In genomic region chr5:55897905-55898304, GRCh38 we compare ENCODE assay signal across 11 cellular contexts. TPM values are rescaled to one million over a fixed set of nuclear protein-coding genes. Genes with fewer than 3 reads are reported as not detected.
DNase-seq lines count a peak whose midpoint lies in the region; ATAC-seq, FAIRE-seq and TF ChIP-seq lines count a peak whose summit lies in the region.
"Had no signal": no experiment of that assay in that cellular context is flagged by ENCODE, and none has a peak within 500 bp of the region (broad histone marks: within the 10 kb centered on the region; RNA-seq: fewer than 3 reads in every experiment).

No MANE protein-coding gene starts in this region.

- CTCF ChIA-PET in A673 (lab: Charles Lee): no interaction called here

- no peaks in the 10 kb centered on the region for H3K27me3 Mint-ChIP-seq in astrocyte (ENCODE audit: low read depth, unreplicated experiment)
- no peaks in the 10 kb centered on the region for H3K27me3 Mint-ChIP-seq in activated T-helper 1 cell treated with anti-CD3 and anti-CD28 coated beads, Interleukin-12 subunit alpha, Interleukin-12 subunit beta, Interleukin-2, Interleukin-4 antibody, amounts not matched to agents 30 ng/mL and 10 ng/mL and 1 ng/mL, durations not matched to agents 14 hours and 24 hours and 36 hours (ENCODE audit: insufficient read depth)

- intact Hi-C loops in A673 (cut with micrococcal nuclease; ENCODE audit: unreplicated experiment): no loop called here
- intact Hi-C loops in activated T-helper 1 cell treated with anti-CD3 and anti-CD28 coated beads, Interleukin-12 subunit alpha, Interleukin-12 subunit beta, Interleukin-2, Interleukin-4 antibody, amounts not matched to agents 30 ng/mL and 10 ng/mL and 1 ng/mL, durations not matched to agents 14 hours and 24 hours and 36 hours (cut with micrococcal nuclease): no loop called here

- H3K36me3 ChIP-seq in A673 (ENCODE audit: insufficient read depth, low read length, poor library complexity, severe bottlenecking) (no peaks in the 10 kb centered on the region), astrocyte (ENCODE audit: insufficient read depth, low read length) (no peaks in the 10 kb centered on the region), iPS-15b (ENCODE audit: control insufficient read depth, insufficient read depth, low read length) (peaks cover under 1% of the 10 kb centered on the region)

- H2AFZ ChIP-seq in astrocyte (ENCODE audit: low read depth, low read length): peak overlapping the region; percentile 56

- peak overlapping the region; percentile 64 for H3K27ac Mint-ChIP-seq in astrocyte (ENCODE audit: unreplicated experiment)
- no peak overlapping the region for H3K27ac Mint-ChIP-seq in activated T-helper 1 cell treated with anti-CD3 and anti-CD28 coated beads, Interleukin-12 subunit alpha, Interleukin-12 subunit beta, Interleukin-2, Interleukin-4 antibody, amounts not matched to agents 30 ng/mL and 10 ng/mL and 1 ng/mL, durations not matched to agents 14 hours and 24 hours and 36 hours
- H3K27ac Mint-ChIP-seq: activated naive CD8-positive, alpha-beta T cell treated with anti-CD3 and anti-CD28 coated beads, Interleukin-2, amount 10 ng/mL, durations not matched to agents 7 days and 5 days had no signal

- no peaks in the 10 kb centered on the region for H3K79me2 ChIP-seq in astrocyte (ENCODE audit: insufficient read depth, low read length)

- no peak for ATAC-seq in HG02852 (IDR thresholded peaks at IDR 0.05; ENCODE audit: unreplicated experiment)

- H3K9me3 ChIP-seq in A673 (ENCODE audit: low read depth, low read length, poor library complexity, severe bottlenecking) (no peaks in the 10 kb centered on the region), astrocyte (ENCODE audit: insufficient read depth, low read depth, low read length) (no peaks in the 10 kb centered on the region), iPS-15b (ENCODE audit: control insufficient read depth, insufficient read depth, low read length) (no peaks in the 10 kb centered on the region)
- H3K9me3 ChIP-seq: Caco-2 had no signal

- H3K9ac ChIP-seq in astrocyte (ENCODE audit: low read length) (peak overlapping the region; percentile 48), iPS-15b (ENCODE audit: low read depth, low read length) (no peak overlapping the region)

- no peak overlapping the region for H3K4me3 Mint-ChIP-seq in astrocyte (ENCODE audit: unreplicated experiment)
- H3K4me3 Mint-ChIP-seq in activated T-helper 1 cell treated with anti-CD3 and anti-CD28 coated beads, Interleukin-12 subunit alpha, Interleukin-12 subunit beta, Interleukin-2, Interleukin-4 antibody, amounts not matched to agents 30 ng/mL and 10 ng/mL and 1 ng/mL, durations not matched to agents 14 hours and 24 hours and 36 hours: no peak overlapping the region

- no peaks in the 10 kb centered on the region for H4K20me1 ChIP-seq in astrocyte (ENCODE audit: insufficient read depth, low read length)

- H3K9me3 Mint-ChIP-seq in astrocyte (ENCODE audit: unreplicated experiment): no peaks in the 10 kb centered on the region
- H3K9me3 Mint-ChIP-seq in activated T-helper 1 cell treated with anti-CD3 and anti-CD28 coated beads, Interleukin-12 subunit alpha, Interleukin-12 subunit beta, Interleukin-2, Interleukin-4 antibody, amounts not matched to agents 30 ng/mL and 10 ng/mL and 1 ng/mL, durations not matched to agents 14 hours and 24 hours and 36 hours: no peaks in the 10 kb centered on the region

- H3K27ac ChIP-seq in A673 (ENCODE audit: low read depth, low read length, poor library complexity, severe bottlenecking): no peak overlapping the region
- H3K27ac ChIP-seq in astrocyte (ENCODE audit: low read depth, low read length): peak overlapping the region; percentile 58

- FAIRE-seq in astrocyte (lab: Jason Lieb, UNC): no peak

- H3K4me3 ChIP-seq in A673 (ENCODE audit: low read depth, low read length, poor library complexity, severe bottlenecking) (no peak overlapping the region), astrocyte (ENCODE audit: insufficient read depth, low read depth, low read length) (peak overlapping the region; percentile 11), iPS-15b (ENCODE audit: low read depth, low read length) (peak overlapping the region; percentile 30)

- H3K27me3 ChIP-seq in A673 (replicated peaks; ENCODE audit: insufficient read depth, low read depth, low read length, poor library complexity) (no peaks in the 10 kb centered on the region), astrocyte (ENCODE audit: insufficient read depth, low read length) (no peaks in the 10 kb centered on the region), iPS-15b (ENCODE audit: control insufficient read depth, insufficient read depth, low read length) (no peaks in the 10 kb centered on the region)

- peak; percentile 72 for DNase-seq in A673 (ENCODE audit: low spot score)
- DNase-seq in GOT3 (lab: John Stamatoyannopoulos, UW): peak; percentile 49
- peak; percentile 95 for DNase-seq in astrocyte (ENCODE audit: low read depth)
- DNase-seq in activated T-helper 1 cell treated with anti-CD3 and anti-CD28 coated beads, Interleukin-12 subunit alpha, Interleukin-12 subunit beta, Interleukin-2, Interleukin-4 antibody, amounts not matched to agents 30 ng/mL and 10 ng/mL and 1 ng/mL, durations not matched to agents 14 hours and 24 hours and 36 hours (ENCODE audit: low spot score): no peak
- DNase-seq in 8988T: no peak
- no peak for DNase-seq in NCI-H128 (lab: John Stamatoyannopoulos, UW; ENCODE audit: unreplicated experiment)
- DNase-seq: activated naive CD8-positive, alpha-beta T cell treated with anti-CD3 and anti-CD28 coated beads, Interleukin-2, amount 10 ng/mL, durations not matched to agents 7 days and 5 days; Caco-2; hippocampal formation had no signal

- no peak for TF ChIP-seq CTCF in A673 (conservative IDR thresholded peaks at IDR 0.05; ENCODE audit: low read depth, low read length)
- no peak for TF ChIP-seq CTCF in astrocyte (IDR thresholded peaks at IDR 0.05; ENCODE audit: insufficient read depth, low read depth, low read length)

- H3K4me1 ChIP-seq in A673 (ENCODE audit: insufficient read depth, low read length, poor library complexity, severe bottlenecking): no peaks in the 10 kb centered on the region
- H3K4me1 ChIP-seq in astrocyte (ENCODE audit: insufficient read depth, low read length): peaks cover 20% of the 10 kb centered on the region
- no peaks in the 10 kb centered on the region for H3K4me1 ChIP-seq in iPS-15b (ENCODE audit: control insufficient read depth, insufficient read depth, low read length)
- H3K4me1 ChIP-seq: Caco-2 had no signal

- H3K36me3 Mint-ChIP-seq in astrocyte (ENCODE audit: low read depth, unreplicated experiment): no peaks in the 10 kb centered on the region
- H3K36me3 Mint-ChIP-seq in activated T-helper 1 cell treated with anti-CD3 and anti-CD28 coated beads, Interleukin-12 subunit alpha, Interleukin-12 subunit beta, Interleukin-2, Interleukin-4 antibody, amounts not matched to agents 30 ng/mL and 10 ng/mL and 1 ng/mL, durations not matched to agents 14 hours and 24 hours and 36 hours (ENCODE audit: low read depth): no peaks in the 10 kb centered on the region
- H3K36me3 Mint-ChIP-seq: activated naive CD8-positive, alpha-beta T cell treated with anti-CD3 and anti-CD28 coated beads, Interleukin-2, amount 10 ng/mL, durations not matched to agents 7 days and 5 days had no signal

- H3K4me2 ChIP-seq in astrocyte (ENCODE audit: low read length): peak overlapping the region; percentile 83

- no TSS peak for BruUV-seq in A673 (replicated peaks; lab: Mats Ljungman, UMichigan)

- POLR2A ChIA-PET in A673 (lab: Charles Lee; ENCODE audit: low non-redundant PET): interaction anchor here (0.6 kb wide), 1 partner anchor 79 kb away, joined by 5 read pairs; no protein-coding TSS in a partner anchor

- H3K4me1 Mint-ChIP-seq in astrocyte (ENCODE audit: low read depth, unreplicated experiment): peaks cover 21% of the 10 kb centered on the region
- peaks cover 53% of the 10 kb centered on the region for H3K4me1 Mint-ChIP-seq in activated T-helper 1 cell treated with anti-CD3 and anti-CD28 coated beads, Interleukin-12 subunit alpha, Interleukin-12 subunit beta, Interleukin-2, Interleukin-4 antibody, amounts not matched to agents 30 ng/mL and 10 ng/mL and 1 ng/mL, durations not matched to agents 14 hours and 24 hours and 36 hours (ENCODE audit: low read depth)

RNA-seq across cellular contexts. Expression of gene IL31RA, which starts 46.7 kb away (rescaled TPM):
- 0.11 and 0.24 TPM in 2 replicates for total RNA-seq in A673 (2021)
- total RNA-seq in astrocyte: 4.7 and 5.7 TPM in 2 replicates
- total RNA-seq in activated T-helper 1 cell treated with anti-CD3 and anti-CD28 coated beads, Interleukin-12 subunit alpha, Interleukin-12 subunit beta, Interleukin-2, Interleukin-4 antibody, amounts not matched to agents 30 ng/mL and 10 ng/mL and 1 ng/mL, durations not matched to agents 14 hours and 24 hours and 36 hours: 0.44 and 0.80 TPM in 2 replicates
- total RNA-seq: activated naive CD8-positive, alpha-beta T cell treated with anti-CD3 and anti-CD28 coated beads, Interleukin-2, amount 10 ng/mL, durations not matched to agents 7 days and 5 days; Caco-2 had no signal

Comparison
In these comparisons a context has a peak if more than half of its experiments do, and no peak if none do; other contexts are left out.
1. DNase-seq: peak in A673 (single experiment), GOT3 (single experiment) and astrocyte (single experiment); none in activated T-helper 1 cell treated with anti-CD3 and anti-CD28 coated beads, Interleukin-12 subunit alpha, Interleukin-12 subunit beta, Interleukin-2, Interleukin-4 antibody, amounts not matched to agents 30 ng/mL and 10 ng/mL and 1 ng/mL, durations not matched to agents 14 hours and 24 hours and 36 hours (single experiment), 8988T (single experiment) and NCI-H128 (single experiment).